20 cellular contexts compared by ENCODE assay signal in the genomic region with DNA sequence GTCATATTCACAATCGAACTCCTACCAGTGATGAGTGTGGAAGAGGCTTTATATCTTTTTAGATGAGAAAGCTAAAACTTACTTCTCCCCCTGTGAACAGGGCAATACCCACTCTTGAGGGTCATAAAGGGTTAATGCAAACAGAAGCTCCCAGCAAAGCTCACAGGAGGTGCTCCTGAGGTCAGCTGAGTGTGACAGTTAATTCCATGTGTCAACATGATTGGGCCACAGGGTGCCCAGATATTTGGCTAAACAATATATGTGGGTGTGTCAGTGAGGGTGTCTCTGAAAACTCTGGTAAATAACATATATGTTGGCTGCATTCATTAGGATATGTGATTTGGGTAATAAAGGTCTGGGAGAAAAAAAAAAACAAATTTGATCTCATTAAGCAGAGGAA.
"Had no signal": no experiment of that assay in that cellular context is flagged by ENCODE, and none has a peak within 500 bp of the region (broad histone marks: within the 10 kb centered on the region; RNA-seq: fewer than 3 reads in every experiment).

No MANE protein-coding gene starts in this region.

- H3K4me3 ChIP-seq: cardiac muscle cell had no signal

- H3K27ac ChIP-seq: brain microvascular endothelial cell, cardiac muscle cell, WERI-Rb-1 had no signal

- ATAC-seq: activated CD4-positive, CD25-positive, alpha-beta regulatory T cell treated with anti-CD3 and anti-CD28 coated beads, Interleukin-2, amount 50 U/mL, for 24 hours; activated CD8-positive, alpha-beta T cell treated with anti-CD3 and anti-CD28 coated beads for 36 hours; activated T-cell treated with anti-CD3 and anti-CD28 coated beads, Interleukin-2, amount 50 U/mL, for 72 hours; PC-3; T-cell had no signal

- DNase-seq: activated CD4-positive, alpha-beta T cell treated with anti-CD3 and anti-CD28 coated beads for 4 hours; activated CD8-positive, alpha-beta memory T cell treated with anti-CD3 and anti-CD28 coated beads, Interleukin-2, amount 50 U/mL, for 4 hours; activated CD8-positive, alpha-beta T cell treated with anti-CD3 and anti-CD28 coated beads for 36 hours; activated gamma-delta T cell treated with Interleukin-2 at 50 U/mL for 16 hours; activated naive CD4-positive, alpha-beta T cell treated with anti-CD3 and anti-CD28 coated beads, Interleukin-2, amount 10 ng/mL, durations not matched to agents 7 days and 5 days; activated naive CD8-positive, alpha-beta T cell treated with anti-CD3 and anti-CD28 coated beads for 36 hours; activated T-cell treated with anti-CD3 and anti-CD28 coated beads, Interleukin-2, amount 50 U/mL, for 72 hours; brain microvascular endothelial cell; Kasumi-1; KBM-7; NCI-H1048; NCI-H1417 treated with DMSO at 0.1 percent for 48 hours; NCI-H187; NCI-H82; PC-3; SIG-M5; T-cell; WERI-Rb-1 had no signal
